Comparison of ENCODE assay signal across 28 cellular contexts in genomic region chr6:107728564-107728897, GRCh38.
DNase-seq lines count a peak whose midpoint lies in the region; ATAC-seq and TF ChIP-seq lines count a peak whose summit lies in the region.
"Had no signal": no experiment of that assay in that cellular context is flagged by ENCODE, and none has a peak within 500 bp of the region (broad histone marks: within the 10 kb centered on the region; RNA-seq: fewer than 3 reads in every experiment).

No MANE protein-coding gene starts in this region.

- H3K4me3 Mint-ChIP-seq in mesothelial cell of epicardium, result no peak overlapping the region
- H3K4me3 Mint-ChIP-seq: T-helper 1 cell treated with Interleukin-12 subunit alpha and Interleukin-12 subunit beta and Interleukin-4 antibody, amounts not matched to agents 30 μg/mL and 1 μg/mL, for 36 hours had no signal

- H3K27ac Mint-ChIP-seq in mesothelial cell of epicardium, result no peak overlapping the region
- H3K27ac Mint-ChIP-seq: stimulated activated naive CD8-positive, alpha-beta T cell treated with anti-CD3 and anti-CD28 coated beads, Interleukin-15, Interleukin-2, amounts not matched to agents 100 ng/mL and 50 ng/mL, for 24 hours; T-helper 1 cell treated with Interleukin-12 subunit alpha and Interleukin-12 subunit beta and Interleukin-4 antibody, amounts not matched to agents 30 μg/mL and 1 μg/mL, for 36 hours had no signal

- no peaks in the 10 kb centered on the region for H3K9me3 Mint-ChIP-seq in mesothelial cell of epicardium
- H3K9me3 Mint-ChIP-seq: activated CD8-positive, alpha-beta T cell treated with anti-CD3 and anti-CD28 coated beads for 36 hours; stimulated activated naive CD8-positive, alpha-beta T cell treated with anti-CD3 and anti-CD28 coated beads, Interleukin-15, Interleukin-2, amounts not matched to agents 100 ng/mL and 50 ng/mL, for 24 hours; T-helper 1 cell treated with Interleukin-12 subunit alpha and Interleukin-12 subunit beta and Interleukin-4 antibody, amounts not matched to agents 30 μg/mL and 1 μg/mL, for 36 hours had no signal

- H3K9me3 ChIP-seq in esophagus muscularis mucosa (no peaks in the 10 kb centered on the region), spleen (no peaks in the 10 kb centered on the region)
- H3K9me3 ChIP-seq: A549, ascending aorta, colonic mucosa, left lung, right atrium auricular region, testis had no signal

- no peak for TF ChIP-seq POLR2A in esophagus muscularis mucosa (IDR thresholded peaks at IDR 0.05; ENCODE audit: low read depth)
- TF ChIP-seq POLR2A in spleen (IDR thresholded peaks at IDR 0.05), result no peak

- H3K4me1 ChIP-seq in esophagus muscularis mucosa (no peaks in the 10 kb centered on the region), spleen (peaks cover 4 to 83% (median 24%) of the 10 kb centered on the region in 6 donors)
- H3K4me1 ChIP-seq: A549, ascending aorta, right atrium auricular region, testis had no signal

- no peaks in the 10 kb centered on the region for H3K36me3 Mint-ChIP-seq in mesothelial cell of epicardium

- intact Hi-C loops in esophagus muscularis mucosa (cut with DNase I), result no loop called here
- intact Hi-C loops in spleen (cut with DNase I; ENCODE audit: low total_unique reads), result no loop called here

- H3K4me3 ChIP-seq in esophagus muscularis mucosa (no peak overlapping the region), spleen (no peak overlapping the region)
- H3K4me3 ChIP-seq: A549, ascending aorta, colonic mucosa, left lung, right atrium auricular region, SK-N-MC, testis had no signal

- H3K4me1 Mint-ChIP-seq in mesothelial cell of epicardium, result no peaks in the 10 kb centered on the region

- TF ChIP-seq CTCF in C4-2B (conservative IDR thresholded peaks at IDR 0.05), result no peak
- no peak for TF ChIP-seq CTCF in esophagus muscularis mucosa (IDR thresholded peaks at IDR 0.05)
- no peak for TF ChIP-seq CTCF in spleen (IDR thresholded peaks at IDR 0.05 in 8 of 11, conservative IDR thresholded peaks at IDR 0.05 in 3 of 11)
- no peak for TF ChIP-seq CTCF in mesothelial cell of epicardium (IDR thresholded peaks at IDR 0.05; ENCODE audit: unreplicated experiment)

- H3K27me3 ChIP-seq in esophagus muscularis mucosa (peaks cover 0 to 13% (median 0%) of the 10 kb centered on the region in 4 donors), spleen (replicated peaks in 1 of 7) (no peaks in the 10 kb centered on the region)
- H3K27me3 ChIP-seq: ascending aorta, colonic mucosa, left lung, right atrium auricular region, testis had no signal

- ATAC-seq in HG02610 (IDR thresholded peaks at IDR 0.05; ENCODE audit: unreplicated experiment), result no peak
- ATAC-seq: activated CD4-positive, CD25-positive, alpha-beta regulatory T cell treated with anti-CD3 and anti-CD28 coated beads, Interleukin-2, amount 50 U/mL, for 24 hours; activated CD8-positive, alpha-beta T cell treated with anti-CD3 and anti-CD28 coated beads for 36 hours had no signal

- H3K27me3 Mint-ChIP-seq in mesothelial cell of epicardium (ENCODE audit: low read depth), result peaks cover 47% of the 10 kb centered on the region
- H3K27me3 Mint-ChIP-seq: activated CD8-positive, alpha-beta T cell treated with anti-CD3 and anti-CD28 coated beads for 36 hours; stimulated activated naive CD8-positive, alpha-beta T cell treated with anti-CD3 and anti-CD28 coated beads, Interleukin-15, Interleukin-2, amounts not matched to agents 100 ng/mL and 50 ng/mL, for 24 hours had no signal

- H3K36me3 ChIP-seq in esophagus muscularis mucosa (no peaks in the 10 kb centered on the region), spleen (no peaks in the 10 kb centered on the region)
- H3K36me3 ChIP-seq: ascending aorta, colonic mucosa, left lung, right atrium auricular region had no signal

- WGBS in esophagus muscularis mucosa, result 81% methylated on average over 5 of the region's 5 CpGs
- WGBS in spleen, 5 donors, result 74 to 88% (median 86%) methylated on average over 5 of the region's 5 CpGs

- H3K27ac ChIP-seq in C4-2B (peak overlapping the region; percentile 41; the same call in 1 of the 2 replicates), esophagus muscularis mucosa (replicated peaks in 1 of 4) (no peak overlapping the region), spleen (no peak overlapping the region)
- H3K27ac ChIP-seq: A549, ascending aorta, colonic mucosa, epithelial cell of prostate, left lung, right atrium auricular region, SK-N-MC, testis had no signal

- TF ChIP-seq EP300 in esophagus muscularis mucosa (IDR thresholded peaks at IDR 0.05), result no peak

- DNase-seq in NCI-H345 (lab: John Stamatoyannopoulos, UW) (peak; percentile 19), NCI-H345 treated with DMSO at 0.1 percent for 48 hours (lab: John Stamatoyannopoulos, UW; ENCODE audit: unreplicated experiment) (no peak), NCI-H2196 (lab: John Stamatoyannopoulos, UW; ENCODE audit: unreplicated experiment) (peak; percentile 20), esophagus muscularis mucosa (ENCODE audit: extremely low spot score) (peak; percentile 14), spleen (no peak), mesothelial cell of epicardium (ENCODE audit: low spot score in 2 of 2, unreplicated experiment in 2 of 2) (no peak)
- DNase-seq: activated CD8-positive, alpha-beta T cell treated with anti-CD3 and anti-CD28 coated beads for 36 hours; colonic mucosa; effector CD4-positive, alpha-beta T cell; glutamatergic neuron; KBM-7; left lung; mesenchymal stem cell; NCI-H2081 treated with DMSO at 0.1 percent for 48 hours; NK-92 treated with Interleukin-12 subunit alpha and Interleukin-12 subunit beta, amount 100 ng/mL, for 24 hours; posterior cingulate gyrus; stimulated activated CD4-positive, alpha-beta T cell treated with anti-CD3 and anti-CD28 coated beads, Interleukin-2, amount 100 ng/mL, for 24 hours; testis had no signal

Comparison
In these comparisons a context has a peak if more than half of its experiments do, and no peak if none do; other contexts are left out.
1. DNase-seq: peak in NCI-H345 (single experiment), NCI-H2196 (single experiment) and esophagus muscularis mucosa (single experiment); none in NCI-H345 treated with DMSO at 0.1 percent for 48 hours (single experiment), spleen (single experiment) and mesothelial cell of epicardium (0 of 2).